8 cellular contexts compared by ENCODE assay signal in genomic region chr2:224951723-224952481, GRCh38.
DNase-seq lines count a peak whose midpoint lies in the region; ATAC-seq, FAIRE-seq and TF ChIP-seq lines count a peak whose summit lies in the region.
"Had no signal": no experiment of that assay in that cellular context is flagged by ENCODE, and none has a peak within 500 bp of the region (broad histone marks: within the 10 kb centered on the region; RNA-seq: fewer than 3 reads in every experiment).

No MANE protein-coding gene starts in this region.

- DNase-seq in GM18507 (ENCODE audit: extremely low spot score, insufficient read length, low read depth) (no peak), SKM-1 (lab: John Stamatoyannopoulos, UW; ENCODE audit: unreplicated experiment) (peak; percentile 36), natural killer cell (no peak), adrenal gland (no peak), COLO668 (lab: John Stamatoyannopoulos, UW; ENCODE audit: unreplicated experiment) (no peak), putamen (ENCODE audit: low spot score) (no peak)
- DNase-seq: left cardiac atrium had no signal

- FAIRE-seq in GM18507 (lab: Jason Lieb, UNC), result peak; percentile 83

- WGBS in adrenal gland, 4 donors, result 90 to 93% (median 91%) methylated on average over 7 of the region's 7 CpGs

- no peaks in the 10 kb centered on the region for H3K27me3 ChIP-seq in adrenal gland

- no peaks in the 10 kb centered on the region for H3K4me1 ChIP-seq in adrenal gland (replicated peaks in 1 of 2)

- intact Hi-C loops in natural killer cell (cut with micrococcal nuclease) (no loop called here), adrenal gland (cut with DNase I) (no loop called here)

- peaks cover 72 to 84% of the 10 kb centered on the region in 2 donors for H3K4me1 Mint-ChIP-seq in natural killer cell

- H3K27ac Mint-ChIP-seq in natural killer cell, result peak overlapping the region; percentile 85 to 87

- H3K27me3 Mint-ChIP-seq in natural killer cell (ENCODE audit: low read depth in 2 of 2), result no peaks in the 10 kb centered on the region

- no peaks in the 10 kb centered on the region for H3K36me3 Mint-ChIP-seq in natural killer cell

- H3K4me3 ChIP-seq in adrenal gland, result no peak overlapping the region

- ATAC-seq in HG02623 (IDR thresholded peaks at IDR 0.05; ENCODE audit: unreplicated experiment) (peak; percentile 27), natural killer cell (peak in 1 of 3 donors; percentile 19)
- ATAC-seq: left cardiac atrium had no signal

- TF ChIP-seq CTCF in natural killer cell (IDR thresholded peaks at IDR 0.05) (no peak), adrenal gland (IDR thresholded peaks at IDR 0.05) (no peak)

- TF ChIP-seq POLR2A in adrenal gland (IDR thresholded peaks at IDR 0.05), result no peak

- H3K9me3 ChIP-seq in adrenal gland (replicated peaks in 1 of 3), result no peaks in the 10 kb centered on the region

- peak overlapping the region; percentile 43 for H3K4me3 Mint-ChIP-seq in natural killer cell

- H3K36me3 ChIP-seq in adrenal gland (replicated peaks in 1 of 2), result no peaks in the 10 kb centered on the region

- H3K9me3 Mint-ChIP-seq in natural killer cell, result peaks cover 3% of the 10 kb centered on the region in 2 donors

- no peak overlapping the region for H3K27ac ChIP-seq in adrenal gland
